1 cellular context compared by ENCODE assay signal in the genomic region with DNA sequence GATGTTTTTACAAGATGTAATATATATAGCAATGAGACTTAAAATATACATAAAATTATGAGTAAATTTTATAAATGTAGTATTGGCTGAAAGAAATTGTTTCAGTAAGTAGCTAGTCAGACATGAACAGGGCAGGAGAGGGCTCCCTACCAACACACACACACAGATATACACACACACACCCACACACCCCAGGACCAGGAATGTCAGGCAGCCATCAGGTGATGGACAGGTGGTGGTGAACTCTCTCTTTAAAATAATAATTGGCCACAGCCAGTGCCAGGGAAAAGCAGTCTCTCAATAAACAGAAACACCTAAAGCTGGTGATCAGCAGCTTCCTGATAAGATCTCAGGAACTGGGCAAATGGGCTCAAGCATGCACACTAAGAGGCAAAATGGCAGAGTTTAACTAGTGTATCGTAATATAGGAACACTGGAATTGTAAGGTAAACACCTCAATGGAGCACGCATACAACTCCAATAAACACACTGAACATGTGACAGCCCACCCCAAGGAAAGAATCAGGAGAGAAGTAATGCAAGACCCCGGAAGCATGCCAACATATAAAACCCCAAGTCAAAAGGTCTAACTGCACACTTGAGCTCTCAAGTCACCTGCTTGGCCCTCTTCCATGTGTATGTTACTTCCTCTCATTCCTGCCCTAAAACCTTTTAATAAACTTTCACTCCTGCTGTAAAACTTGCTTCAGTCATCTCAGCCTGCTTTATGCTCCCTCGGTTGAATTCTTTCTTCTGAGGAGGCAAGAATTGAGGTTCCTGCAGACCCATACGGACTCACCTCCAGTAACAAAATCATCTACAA.
TF ChIP-seq lines count a peak whose summit lies in the region.

No MANE protein-coding gene starts in this region.

TF ChIP-seq in H1, 55 proteins besides CTCF, POLR2A, EP300 and RAD21:
- no peak for TF ChIP-seq RBBP5 (IDR thresholded peaks at IDR 0.05; ENCODE audit: borderline replicate concordance, low read depth, low read length)
- no peak for TF ChIP-seq GTF2F1 (IDR thresholded peaks at IDR 0.05; ENCODE audit: borderline replicate concordance, low read depth, low read length)
- no peak for TF ChIP-seq TBP (IDR thresholded peaks at IDR 0.05; ENCODE audit: low read depth, low read length)
- TF ChIP-seq CHD1 (IDR thresholded peaks at IDR 0.05; ENCODE audit: low read depth, low read length) = no peak
- TF ChIP-seq BRCA1 (IDR thresholded peaks at IDR 0.05; ENCODE audit: low read depth, low read length) = no peak
- TF ChIP-seq CBX5 (IDR thresholded peaks at IDR 0.05; ENCODE audit: low read depth, low read length) = no peak
- TF ChIP-seq POLR2AphosphoS5 (IDR thresholded peaks at IDR 0.05; ENCODE audit: low read depth, low read length) = no peak
- TF ChIP-seq, protein P1, sequence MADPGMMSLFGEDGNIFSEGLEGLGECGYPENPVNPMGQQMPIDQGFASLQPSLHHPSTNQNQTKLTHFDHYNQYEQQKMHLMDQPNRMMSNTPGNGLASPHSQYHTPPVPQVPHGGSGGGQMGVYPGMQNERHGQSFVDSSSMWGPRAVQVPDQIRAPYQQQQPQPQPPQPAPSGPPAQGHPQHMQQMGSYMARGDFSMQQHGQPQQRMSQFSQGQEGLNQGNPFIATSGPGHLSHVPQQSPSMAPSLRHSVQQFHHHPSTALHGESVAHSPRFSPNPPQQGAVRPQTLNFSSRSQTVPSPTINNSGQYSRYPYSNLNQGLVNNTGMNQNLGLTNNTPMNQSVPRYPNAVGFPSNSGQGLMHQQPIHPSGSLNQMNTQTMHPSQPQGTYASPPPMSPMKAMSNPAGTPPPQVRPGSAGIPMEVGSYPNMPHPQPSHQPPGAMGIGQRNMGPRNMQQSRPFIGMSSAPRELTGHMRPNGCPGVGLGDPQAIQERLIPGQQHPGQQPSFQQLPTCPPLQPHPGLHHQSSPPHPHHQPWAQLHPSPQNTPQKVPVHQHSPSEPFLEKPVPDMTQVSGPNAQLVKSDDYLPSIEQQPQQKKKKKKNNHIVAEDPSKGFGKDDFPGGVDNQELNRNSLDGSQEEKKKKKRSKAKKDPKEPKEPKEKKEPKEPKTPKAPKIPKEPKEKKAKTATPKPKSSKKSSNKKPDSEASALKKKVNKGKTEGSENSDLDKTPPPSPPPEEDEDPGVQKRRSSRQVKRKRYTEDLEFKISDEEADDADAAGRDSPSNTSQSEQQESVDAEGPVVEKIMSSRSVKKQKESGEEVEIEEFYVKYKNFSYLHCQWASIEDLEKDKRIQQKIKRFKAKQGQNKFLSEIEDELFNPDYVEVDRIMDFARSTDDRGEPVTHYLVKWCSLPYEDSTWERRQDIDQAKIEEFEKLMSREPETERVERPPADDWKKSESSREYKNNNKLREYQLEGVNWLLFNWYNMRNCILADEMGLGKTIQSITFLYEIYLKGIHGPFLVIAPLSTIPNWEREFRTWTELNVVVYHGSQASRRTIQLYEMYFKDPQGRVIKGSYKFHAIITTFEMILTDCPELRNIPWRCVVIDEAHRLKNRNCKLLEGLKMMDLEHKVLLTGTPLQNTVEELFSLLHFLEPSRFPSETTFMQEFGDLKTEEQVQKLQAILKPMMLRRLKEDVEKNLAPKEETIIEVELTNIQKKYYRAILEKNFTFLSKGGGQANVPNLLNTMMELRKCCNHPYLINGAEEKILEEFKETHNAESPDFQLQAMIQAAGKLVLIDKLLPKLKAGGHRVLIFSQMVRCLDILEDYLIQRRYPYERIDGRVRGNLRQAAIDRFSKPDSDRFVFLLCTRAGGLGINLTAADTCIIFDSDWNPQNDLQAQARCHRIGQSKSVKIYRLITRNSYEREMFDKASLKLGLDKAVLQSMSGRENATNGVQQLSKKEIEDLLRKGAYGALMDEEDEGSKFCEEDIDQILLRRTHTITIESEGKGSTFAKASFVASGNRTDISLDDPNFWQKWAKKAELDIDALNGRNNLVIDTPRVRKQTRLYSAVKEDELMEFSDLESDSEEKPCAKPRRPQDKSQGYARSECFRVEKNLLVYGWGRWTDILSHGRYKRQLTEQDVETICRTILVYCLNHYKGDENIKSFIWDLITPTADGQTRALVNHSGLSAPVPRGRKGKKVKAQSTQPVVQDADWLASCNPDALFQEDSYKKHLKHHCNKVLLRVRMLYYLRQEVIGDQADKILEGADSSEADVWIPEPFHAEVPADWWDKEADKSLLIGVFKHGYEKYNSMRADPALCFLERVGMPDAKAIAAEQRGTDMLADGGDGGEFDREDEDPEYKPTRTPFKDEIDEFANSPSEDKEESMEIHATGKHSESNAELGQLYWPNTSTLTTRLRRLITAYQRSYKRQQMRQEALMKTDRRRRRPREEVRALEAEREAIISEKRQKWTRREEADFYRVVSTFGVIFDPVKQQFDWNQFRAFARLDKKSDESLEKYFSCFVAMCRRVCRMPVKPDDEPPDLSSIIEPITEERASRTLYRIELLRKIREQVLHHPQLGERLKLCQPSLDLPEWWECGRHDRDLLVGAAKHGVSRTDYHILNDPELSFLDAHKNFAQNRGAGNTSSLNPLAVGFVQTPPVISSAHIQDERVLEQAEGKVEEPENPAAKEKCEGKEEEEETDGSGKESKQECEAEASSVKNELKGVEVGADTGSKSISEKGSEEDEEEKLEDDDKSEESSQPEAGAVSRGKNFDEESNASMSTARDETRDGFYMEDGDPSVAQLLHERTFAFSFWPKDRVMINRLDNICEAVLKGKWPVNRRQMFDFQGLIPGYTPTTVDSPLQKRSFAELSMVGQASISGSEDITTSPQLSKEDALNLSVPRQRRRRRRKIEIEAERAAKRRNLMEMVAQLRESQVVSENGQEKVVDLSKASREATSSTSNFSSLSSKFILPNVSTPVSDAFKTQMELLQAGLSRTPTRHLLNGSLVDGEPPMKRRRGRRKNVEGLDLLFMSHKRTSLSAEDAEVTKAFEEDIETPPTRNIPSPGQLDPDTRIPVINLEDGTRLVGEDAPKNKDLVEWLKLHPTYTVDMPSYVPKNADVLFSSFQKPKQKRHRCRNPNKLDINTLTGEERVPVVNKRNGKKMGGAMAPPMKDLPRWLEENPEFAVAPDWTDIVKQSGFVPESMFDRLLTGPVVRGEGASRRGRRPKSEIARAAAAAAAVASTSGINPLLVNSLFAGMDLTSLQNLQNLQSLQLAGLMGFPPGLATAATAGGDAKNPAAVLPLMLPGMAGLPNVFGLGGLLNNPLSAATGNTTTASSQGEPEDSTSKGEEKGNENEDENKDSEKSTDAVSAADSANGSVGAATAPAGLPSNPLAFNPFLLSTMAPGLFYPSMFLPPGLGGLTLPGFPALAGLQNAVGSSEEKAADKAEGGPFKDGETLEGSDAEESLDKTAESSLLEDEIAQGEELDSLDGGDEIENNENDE (IDR thresholded peaks at IDR 0.05; ENCODE audit: insufficient replicate concordance, low read length) = no peak
- no peak for TF ChIP-seq SAP30 (IDR thresholded peaks at IDR 0.05; ENCODE audit: insufficient read depth, insufficient replicate concordance, low read length)
- no peak for TF ChIP-seq NANOG (IDR thresholded peaks at IDR 0.05; ENCODE audit: insufficient read depth, low read depth, low read length, poor library complexity, severe bottlenecking)
- TF ChIP-seq TCF12 (IDR thresholded peaks at IDR 0.05; ENCODE audit: low read depth, low read length) = no peak
- TF ChIP-seq RXRA (IDR thresholded peaks at IDR 0.05; ENCODE audit: insufficient read depth, low read depth, low read length) = no peak
- no peak for TF ChIP-seq SP4 (IDR thresholded peaks at IDR 0.05; ENCODE audit: low read length)
- no peak for TF ChIP-seq TEAD4 (IDR thresholded peaks at IDR 0.05; ENCODE audit: low read depth, low read length)
